In genomic region chr6:158220786-158221442, GRCh38 we compare ENCODE assay signal across 8 cellular contexts. TPM values are rescaled to one million over a fixed set of nuclear protein-coding genes. Genes with fewer than 3 reads are reported as not detected.
DNase-seq lines count a peak whose midpoint lies in the region; ATAC-seq and TF ChIP-seq lines count a peak whose summit lies in the region.

No MANE protein-coding gene starts in this region.

- no peaks in the 10 kb centered on the region for H3K36me3 Mint-ChIP-seq in CD8-positive, alpha-beta memory T cell
- no peaks in the 10 kb centered on the region for H3K36me3 Mint-ChIP-seq in activated T-cell treated with anti-CD3 and anti-CD28 coated beads, Interleukin-2, amount 50 U/mL, for 24 hours (ENCODE audit: low read depth)
- H3K36me3 Mint-ChIP-seq in natural killer cell, result no peaks in the 10 kb centered on the region

- no peaks in the 10 kb centered on the region for H3K4me1 ChIP-seq in CD8-positive, alpha-beta memory T cell (ENCODE audit: insufficient read depth, low read length)
- no peaks in the 10 kb centered on the region for H3K4me1 ChIP-seq in esophagus squamous epithelium

- peaks cover 1 to 5% (median 4%) of the 10 kb centered on the region in 3 donors for H3K4me1 Mint-ChIP-seq in CD8-positive, alpha-beta memory T cell
- H3K4me1 Mint-ChIP-seq in activated T-cell treated with anti-CD3 and anti-CD28 coated beads, Interleukin-2, amount 50 U/mL, for 24 hours (ENCODE audit: low read depth), result no peaks in the 10 kb centered on the region
- no peaks in the 10 kb centered on the region for H3K4me1 Mint-ChIP-seq in natural killer cell

- 4 to 9% methylated on average over 10 of the region's 10 CpGs for WGBS in esophagus squamous epithelium, 2 donors

- intact Hi-C loops in esophagus squamous epithelium (cut with DNase I) (loop anchor here (10.0 kb wide), 1 partner anchor 384 kb away; no protein-coding TSS in a partner anchor), natural killer cell (cut with micrococcal nuclease) (loop anchor here (1.0 to 2.0 kb wide), 2 partner anchors 166 to 298 kb away; no protein-coding TSS in a partner anchor)

- H3K9me3 Mint-ChIP-seq in CD8-positive, alpha-beta memory T cell, result no peaks in the 10 kb centered on the region
- no peaks in the 10 kb centered on the region for H3K9me3 Mint-ChIP-seq in activated T-cell treated with anti-CD3 and anti-CD28 coated beads, Interleukin-2, amount 50 U/mL, for 24 hours
- no peaks in the 10 kb centered on the region for H3K9me3 Mint-ChIP-seq in natural killer cell

- H3K4me3 Mint-ChIP-seq in CD8-positive, alpha-beta memory T cell, result no peak overlapping the region
- H3K4me3 Mint-ChIP-seq in activated T-cell treated with anti-CD3 and anti-CD28 coated beads, Interleukin-2, amount 50 U/mL, for 24 hours, result no peak overlapping the region
- no peak overlapping the region for H3K4me3 Mint-ChIP-seq in natural killer cell

- peaks cover 0 to 2% of the 10 kb centered on the region in 2 donors for H3K27me3 Mint-ChIP-seq in CD8-positive, alpha-beta memory T cell
- H3K27me3 Mint-ChIP-seq in activated T-cell treated with anti-CD3 and anti-CD28 coated beads, Interleukin-2, amount 50 U/mL, for 24 hours, result no peaks in the 10 kb centered on the region
- no peaks in the 10 kb centered on the region for H3K27me3 Mint-ChIP-seq in natural killer cell (ENCODE audit: low read depth in 2 of 2)

- no peak overlapping the region for H3K27ac Mint-ChIP-seq in CD8-positive, alpha-beta memory T cell
- H3K27ac Mint-ChIP-seq in activated T-cell treated with anti-CD3 and anti-CD28 coated beads, Interleukin-2, amount 50 U/mL, for 24 hours, result no peak overlapping the region
- H3K27ac Mint-ChIP-seq in natural killer cell, result no peak overlapping the region

- peak; percentile 60 to 84 (median 65) for DNase-seq in CD8-positive, alpha-beta memory T cell
- DNase-seq in HuH-7.5 (ENCODE audit: low spot score), result peak; percentile 61
- peak; percentile 80 for DNase-seq in activated T-cell treated with anti-CD3 and anti-CD28 coated beads, Interleukin-2, amount 50 U/mL, for 24 hours
- DNase-seq in esophagus squamous epithelium (lab: John Stamatoyannopoulos, UW), result peak; percentile 3
- DNase-seq in natural killer cell, result peak; percentile 72
- peak; percentile 78 for DNase-seq in stimulated activated naive CD8-positive, alpha-beta T cell treated with anti-CD3 and anti-CD28 coated beads, Interleukin-15, Interleukin-2, amounts not matched to agents 100 U/mL and 50 U/mL, for 24 hours

- no peaks in the 10 kb centered on the region for H3K9me3 ChIP-seq in CD8-positive, alpha-beta memory T cell (ENCODE audit: low read length)
- no peaks in the 10 kb centered on the region for H3K9me3 ChIP-seq in esophagus squamous epithelium

- ATAC-seq in GM19467 (IDR thresholded peaks at IDR 0.05; ENCODE audit: unreplicated experiment), result peak; percentile 87
- ATAC-seq in natural killer cell, result peak; percentile 89 to 99 (median 99)
- ATAC-seq in stimulated activated naive CD8-positive, alpha-beta T cell treated with anti-CD3 and anti-CD28 coated beads, Interleukin-15, Interleukin-2, amounts not matched to agents 100 U/mL and 50 U/mL, for 24 hours, result peak; percentile 95

- no peak overlapping the region for H3K4me3 ChIP-seq in CD8-positive, alpha-beta memory T cell (ENCODE audit: low read length)
- no peak overlapping the region for H3K4me3 ChIP-seq in esophagus squamous epithelium

- H3K36me3 ChIP-seq in CD8-positive, alpha-beta memory T cell (ENCODE audit: insufficient read depth, low read length), result no peaks in the 10 kb centered on the region
- H3K36me3 ChIP-seq in esophagus squamous epithelium, result no peaks in the 10 kb centered on the region

- no peaks in the 10 kb centered on the region for H3K27me3 ChIP-seq in CD8-positive, alpha-beta memory T cell (ENCODE audit: insufficient read depth, low read length, poor library complexity, severe bottlenecking)
- no peaks in the 10 kb centered on the region for H3K27me3 ChIP-seq in esophagus squamous epithelium

- TF ChIP-seq POLR2A in esophagus squamous epithelium (IDR thresholded peaks at IDR 0.05), result no peak

- POLR2A ChIA-PET in CD8-positive, alpha-beta memory T cell (lab: Charles Lee), result no interaction called here

- CTCF ChIA-PET in CD8-positive, alpha-beta memory T cell (lab: Charles Lee), result interaction anchor here (0.6 to 2.3 kb wide), 57 partner anchors 9 to 886 kb away, joined by 3 to 17 read pairs (median 4); no protein-coding TSS in a partner anchor

- TF ChIP-seq CTCF in esophagus squamous epithelium (IDR thresholded peaks at IDR 0.05) (peak; percentile 83 to 96 (median 94)), natural killer cell (IDR thresholded peaks at IDR 0.05) (peak; percentile 96)

- no peak overlapping the region for H3K27ac ChIP-seq in CD8-positive, alpha-beta memory T cell (ENCODE audit: low read depth, low read length)
- no peak overlapping the region for H3K27ac ChIP-seq in esophagus squamous epithelium

TF ChIP-seq in PFSK-1, 5 proteins besides CTCF, POLR2A, EP300 and RAD21:
- TF ChIP-seq FOXP2 (optimal IDR thresholded peaks at IDR 0.05; ENCODE audit: borderline replicate concordance, extremely low read depth, extremely low read length, insufficient read depth) (peak; percentile 48), TAF1 (IDR thresholded peaks at IDR 0.05; ENCODE audit: borderline replicate concordance, insufficient read depth, low read length) (no peak), POLR2AphosphoS5 (IDR thresholded peaks at IDR 0.05; ENCODE audit: low read depth, low read length) (no peak), SIN3A (IDR thresholded peaks at IDR 0.05; ENCODE audit: borderline replicate concordance, insufficient read depth, low read length) (no peak)
- TF ChIP-seq, protein P1, sequence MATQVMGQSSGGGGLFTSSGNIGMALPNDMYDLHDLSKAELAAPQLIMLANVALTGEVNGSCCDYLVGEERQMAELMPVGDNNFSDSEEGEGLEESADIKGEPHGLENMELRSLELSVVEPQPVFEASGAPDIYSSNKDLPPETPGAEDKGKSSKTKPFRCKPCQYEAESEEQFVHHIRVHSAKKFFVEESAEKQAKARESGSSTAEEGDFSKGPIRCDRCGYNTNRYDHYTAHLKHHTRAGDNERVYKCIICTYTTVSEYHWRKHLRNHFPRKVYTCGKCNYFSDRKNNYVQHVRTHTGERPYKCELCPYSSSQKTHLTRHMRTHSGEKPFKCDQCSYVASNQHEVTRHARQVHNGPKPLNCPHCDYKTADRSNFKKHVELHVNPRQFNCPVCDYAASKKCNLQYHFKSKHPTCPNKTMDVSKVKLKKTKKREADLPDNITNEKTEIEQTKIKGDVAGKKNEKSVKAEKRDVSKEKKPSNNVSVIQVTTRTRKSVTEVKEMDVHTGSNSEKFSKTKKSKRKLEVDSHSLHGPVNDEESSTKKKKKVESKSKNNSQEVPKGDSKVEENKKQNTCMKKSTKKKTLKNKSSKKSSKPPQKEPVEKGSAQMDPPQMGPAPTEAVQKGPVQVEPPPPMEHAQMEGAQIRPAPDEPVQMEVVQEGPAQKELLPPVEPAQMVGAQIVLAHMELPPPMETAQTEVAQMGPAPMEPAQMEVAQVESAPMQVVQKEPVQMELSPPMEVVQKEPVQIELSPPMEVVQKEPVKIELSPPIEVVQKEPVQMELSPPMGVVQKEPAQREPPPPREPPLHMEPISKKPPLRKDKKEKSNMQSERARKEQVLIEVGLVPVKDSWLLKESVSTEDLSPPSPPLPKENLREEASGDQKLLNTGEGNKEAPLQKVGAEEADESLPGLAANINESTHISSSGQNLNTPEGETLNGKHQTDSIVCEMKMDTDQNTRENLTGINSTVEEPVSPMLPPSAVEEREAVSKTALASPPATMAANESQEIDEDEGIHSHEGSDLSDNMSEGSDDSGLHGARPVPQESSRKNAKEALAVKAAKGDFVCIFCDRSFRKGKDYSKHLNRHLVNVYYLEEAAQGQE (IDR thresholded peaks at IDR 0.05; ENCODE audit: insufficient read depth in 1 of 2, low read depth in 2 of 2, low read length in 2 of 2), result 0 out of 4 replicates have a peak, but pooled peaks of 1 of the 2 experiments have one; percentile 31

RNA-seq across cellular contexts. Expression of gene GTF2H5, which starts 52.8 kb away (rescaled TPM):
- 10 to 100 TPM; 26.1 to 28.3 TPM for total RNA-seq in CD8-positive, alpha-beta memory T cell
- polyA plus RNA-seq in CD8-positive, alpha-beta memory T cell, result 22.5 TPM
- 9.9 TPM for polyA plus RNA-seq in PFSK-1 (2012; ENCODE audit: insufficient read length, low read depth)
- total RNA-seq in esophagus squamous epithelium (1 to 10 TPM; 2.5 to 6.2 (median 3.5) TPM), natural killer cell (1 to 10 TPM; 5.6 to 9.2 (median 8.1) TPM)

RNA-seq across cellular contexts. Expression of gene SERAC1, which starts 52.9 kb away (rescaled TPM):
- 1 to 10 TPM; 4.8 to 4.9 TPM for total RNA-seq in CD8-positive, alpha-beta memory T cell
- 3.9 TPM for polyA plus RNA-seq in CD8-positive, alpha-beta memory T cell
- 2.7 TPM for polyA plus RNA-seq in PFSK-1 (2012; ENCODE audit: insufficient read length, low read depth)
- total RNA-seq in esophagus squamous epithelium, result 10 to 100 TPM in 2 of 4 donors, 1 to 10 TPM in 2; 5.2 to 14.9 (median 10.1) TPM
- total RNA-seq in natural killer cell, result 1 to 10 TPM; 2.1 to 3.0 (median 2.3) TPM

Comparison
In these comparisons a context has a peak if more than half of its experiments do, and no peak if none do; other contexts are left out.
1. DNase-seq: peak in every context shown above with its lines; median percentile 80 in activated T-cell treated with anti-CD3 and anti-CD28 coated beads, Interleukin-2, amount 50 U/mL, for 24 hours; 78 in stimulated activated naive CD8-positive, alpha-beta T cell treated with anti-CD3 and anti-CD28 coated beads, Interleukin-15, Interleukin-2, amounts not matched to agents 100 U/mL and 50 U/mL, for 24 hours; 72 in natural killer cell; 65 in CD8-positive, alpha-beta memory T cell; 61 in HuH-7.5; 3 in esophagus squamous epithelium.